In the genomic region with DNA sequence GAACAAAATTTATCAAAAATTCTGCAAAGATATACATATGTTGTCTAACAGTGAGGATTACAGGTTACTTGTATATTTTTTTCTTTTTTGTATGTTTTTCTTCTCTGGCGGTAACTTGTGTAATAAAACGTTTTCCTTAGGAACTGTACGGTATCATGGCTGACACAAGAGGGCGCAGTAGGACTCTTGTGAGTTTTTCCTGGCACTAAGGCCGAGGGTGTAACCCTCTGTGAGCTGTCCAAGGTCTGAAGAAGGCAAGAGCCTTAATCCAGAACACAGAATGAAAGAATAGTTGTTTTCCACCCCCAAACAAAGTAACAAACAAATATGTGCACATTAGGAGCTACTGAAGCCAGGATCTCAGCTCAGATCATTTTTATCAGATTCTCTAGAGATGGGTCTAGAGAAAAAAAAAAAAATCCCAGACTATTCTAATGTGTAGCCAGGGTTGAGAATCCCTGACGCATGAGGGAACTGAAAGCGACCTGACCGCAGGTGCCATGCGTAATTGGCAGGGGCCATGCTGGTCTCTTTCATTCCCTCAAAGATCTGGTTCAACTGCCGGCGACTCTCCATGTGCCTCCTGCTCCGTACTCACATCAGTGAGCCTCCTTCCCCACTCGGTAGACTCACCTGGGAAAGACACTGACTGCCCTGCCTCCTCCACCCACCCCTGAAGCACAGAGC, we compare ENCODE assay signal across 8 cellular contexts. TPM values are rescaled to one million over a fixed set of nuclear protein-coding genes. Genes with fewer than 3 reads are reported as not detected.
DNase-seq lines count a peak whose midpoint lies in the region; ATAC-seq, FAIRE-seq and TF ChIP-seq lines count a peak whose summit lies in the region.

No MANE protein-coding gene starts in this region.

- no peaks in the 10 kb centered on the region for H3F3A ChIP-seq in neural progenitor cell (ENCODE audit: low read depth)

- no peak overlapping the region for H3K4me3 ChIP-seq in AG10803 (ENCODE audit: low read length)
- no peak overlapping the region for H3K4me3 ChIP-seq in fibroblast of pulmonary artery (replicated peaks; ENCODE audit: low read depth, low read length)
- no peak overlapping the region for H3K4me3 ChIP-seq in neural progenitor cell

- H3K27me3 ChIP-seq in neural progenitor cell: no peaks in the 10 kb centered on the region

- no peaks in the 10 kb centered on the region for H3K27me3 Mint-ChIP-seq in neural progenitor cell (ENCODE audit: insufficient read depth, low read depth)

- H3K9me3 ChIP-seq in neural progenitor cell (ENCODE audit: low read depth): no peaks in the 10 kb centered on the region

- no peaks in the 10 kb centered on the region for H3K36me3 Mint-ChIP-seq in neural progenitor cell

- H3K4me1 ChIP-seq in neural progenitor cell: no peaks in the 10 kb centered on the region

- H3K27ac ChIP-seq in neural progenitor cell: no peak overlapping the region

- peak; percentile 82 for DNase-seq in AG10803 (ENCODE audit: low read depth)
- DNase-seq in GM12892 (ENCODE audit: insufficient read length): peak; percentile 11
- DNase-seq in NCI-H2029 (lab: John Stamatoyannopoulos, UW): peak; percentile 9
- peak; percentile 92 for DNase-seq in fibroblast of pulmonary artery (ENCODE audit: low read depth)
- peak; percentile 93 for DNase-seq in neural progenitor cell (ENCODE audit: low spot score)
- no peak for DNase-seq in 8988T

- no peak overlapping the region for H3K4me3 Mint-ChIP-seq in neural progenitor cell

- no peaks in the 10 kb centered on the region for H3K9me3 Mint-ChIP-seq in neural progenitor cell

- no peak overlapping the region for H3K4me2 ChIP-seq in neural progenitor cell

- FAIRE-seq in GM12892 (lab: Jason Lieb, UNC) (no peak), TTC549 (lab: Jason Lieb, UNC) (peak; percentile 95)

- peak; percentile 88 for ATAC-seq in HG02884 (IDR thresholded peaks at IDR 0.05; ENCODE audit: unreplicated experiment)

- H3K27ac Mint-ChIP-seq in neural progenitor cell: no peak overlapping the region

- H3K36me3 ChIP-seq in neural progenitor cell: no peaks in the 10 kb centered on the region

- no peaks in the 10 kb centered on the region for H3K79me2 ChIP-seq in neural progenitor cell (ENCODE audit: low read depth)

- H3K9ac ChIP-seq in neural progenitor cell: no peak overlapping the region

- no peak for TF ChIP-seq POLR2A in GM12892 (IDR thresholded peaks at IDR 0.05; ENCODE audit: low read depth, low read length)

- H4K20me1 ChIP-seq in neural progenitor cell (ENCODE audit: low read depth): no peaks in the 10 kb centered on the region

- TF ChIP-seq CTCF in AG10803 (conservative IDR thresholded peaks at IDR 0.05; ENCODE audit: low read length) (peak; percentile 85), fibroblast of pulmonary artery (IDR thresholded peaks at IDR 0.05; ENCODE audit: low read length, missing control alignments) (peak; percentile 89), neural progenitor cell (IDR thresholded peaks at IDR 0.05) (peak; percentile 97)

- H2AFZ ChIP-seq in neural progenitor cell (replicated peaks): no peak overlapping the region

- H3K4me1 Mint-ChIP-seq in neural progenitor cell: no peaks in the 10 kb centered on the region

RNA-seq across cellular contexts. Expression of gene TMEM200C, which starts 27.0 kb away (rescaled TPM):
- polyA plus RNA-seq in GM12892 (2012; ENCODE audit: missing spikeins): not detected
- 1.4 and 7.5 TPM in 2 replicates for total RNA-seq in neural progenitor cell (ENCODE audit: low replicate concordance)
